ENCODE assay signal across 14 cellular contexts in genomic region chr7:113824117-113824823, GRCh38.
DNase-seq lines count a peak whose midpoint lies in the region; TF ChIP-seq lines count a peak whose summit lies in the region.
"Had no signal": no experiment of that assay in that cellular context is flagged by ENCODE, and none has a peak within 500 bp of the region (broad histone marks: within the 10 kb centered on the region; RNA-seq: fewer than 3 reads in every experiment).

No MANE protein-coding gene starts in this region.

- H3K9me3 ChIP-seq in colonic mucosa: no peaks in the 10 kb centered on the region
- H3K9me3 ChIP-seq in MG63: no peaks in the 10 kb centered on the region
- H3K9me3 ChIP-seq: thoracic aorta had no signal

- no peak overlapping the region for H3K27ac ChIP-seq in colonic mucosa
- H3K27ac ChIP-seq: thoracic aorta had no signal

- H3K4me3 ChIP-seq in LNCaP clone FGC (ENCODE audit: low read depth, low read length): no peak overlapping the region
- H3K4me3 ChIP-seq in epithelial cell of esophagus (ENCODE audit: low read length): no peak overlapping the region
- no peak overlapping the region for H3K4me3 ChIP-seq in colonic mucosa
- no peak overlapping the region for H3K4me3 ChIP-seq in MG63
- H3K4me3 ChIP-seq: K562, thoracic aorta had no signal

- H3K9ac ChIP-seq in colonic mucosa (ENCODE audit: low read depth in 2 of 2, low read length in 2 of 2): no peak overlapping the region

- H3K4me1 ChIP-seq in colonic mucosa: no peaks in the 10 kb centered on the region

- H3K36me3 ChIP-seq in colonic mucosa: no peaks in the 10 kb centered on the region
- no peaks in the 10 kb centered on the region for H3K36me3 ChIP-seq in MG63
- H3K36me3 ChIP-seq: thoracic aorta had no signal

- intact Hi-C loops in colonic mucosa (cut with DNase I): no loop called here

- TF ChIP-seq CTCF in LNCaP clone FGC (IDR thresholded peaks at IDR 0.05; ENCODE audit: control insufficient read depth, extremely low read depth, insufficient read depth): no peak
- TF ChIP-seq CTCF in epithelial cell of esophagus (IDR thresholded peaks at IDR 0.05; ENCODE audit: insufficient read depth, low read depth, low read length, missing control alignments): no peak
- no peak for TF ChIP-seq CTCF in colonic mucosa (IDR thresholded peaks at IDR 0.05)

- H3K27me3 ChIP-seq in colonic mucosa: no peaks in the 10 kb centered on the region
- no peaks in the 10 kb centered on the region for H3K27me3 ChIP-seq in MG63

- peak; percentile 9 for DNase-seq in EH (ENCODE audit: low read depth)
- DNase-seq in LNCaP clone FGC (ENCODE audit: low read depth): peak; percentile 19
- peak; percentile 14 for DNase-seq in epithelial cell of esophagus (ENCODE audit: low read depth)
- DNase-seq in pons (ENCODE audit: low spot score): peak; percentile 44
- no peak for DNase-seq in colonic mucosa
- DNase-seq in MG63: no peak
- DNase-seq in NCI-H2196 (lab: John Stamatoyannopoulos, UW; ENCODE audit: unreplicated experiment): no peak
- DNase-seq: Calu3, endodermal cell, NCI-H1105 treated with DMSO at 0.1 percent for 48 hours, NCI-H2171, SIG-M5 had no signal

Comparison
In these comparisons a context has a peak if more than half of its experiments do, and no peak if none do; other contexts are left out.
1. DNase-seq: peak in EH (single experiment), LNCaP clone FGC (single experiment), epithelial cell of esophagus (single experiment) and pons (single experiment); none in colonic mucosa (single experiment), MG63 (single experiment) and NCI-H2196 (single experiment).